In the genomic region with DNA sequence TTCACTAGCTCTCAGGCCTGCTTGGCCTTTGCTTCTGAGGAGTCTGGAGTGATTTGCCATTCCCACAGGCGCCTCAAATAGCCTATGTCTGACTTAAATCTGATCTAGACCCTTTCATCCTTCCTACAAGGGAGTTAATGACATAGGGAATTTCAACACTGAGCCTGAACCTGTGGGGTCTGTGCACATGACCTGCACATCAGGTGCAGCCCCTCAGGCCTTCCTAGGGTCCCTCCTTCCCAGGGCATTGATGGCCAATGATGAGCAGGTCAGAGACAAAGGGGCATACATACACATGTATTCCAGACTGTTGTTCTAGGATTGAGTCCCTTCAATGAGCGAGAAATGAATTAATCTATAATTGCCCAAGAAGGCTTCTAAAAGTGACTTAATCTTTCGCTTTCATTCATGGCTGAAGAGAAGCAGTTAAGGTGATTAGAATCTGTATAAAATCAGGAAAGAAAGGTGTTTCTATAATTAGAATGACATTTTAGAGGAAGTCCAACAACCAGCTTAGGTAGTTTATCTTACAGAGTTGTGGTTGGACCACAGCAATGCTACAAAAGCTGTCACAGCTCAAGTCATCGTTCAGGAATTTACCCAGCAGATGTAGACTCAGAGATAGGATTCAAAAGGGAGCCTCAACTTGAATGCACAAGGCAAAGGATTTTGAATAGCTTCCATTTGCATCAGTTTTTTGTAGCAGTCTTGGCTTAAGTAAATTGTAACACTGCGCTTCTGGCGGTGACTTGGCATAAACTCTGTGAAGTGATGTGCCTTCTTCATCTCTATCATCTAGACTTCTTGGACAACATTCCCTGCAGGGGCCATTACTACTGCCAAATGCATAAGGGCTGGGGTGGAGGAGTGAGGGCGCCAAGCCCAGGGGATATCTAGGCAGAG, we compare ENCODE assay signal across 8 cellular contexts. TPM values are rescaled to one million over a fixed set of nuclear protein-coding genes. Genes with fewer than 3 reads are reported as not detected.
DNase-seq lines count a peak whose midpoint lies in the region; ATAC-seq and TF ChIP-seq lines count a peak whose summit lies in the region.

No MANE protein-coding gene starts in this region.

- H3K27ac ChIP-seq in uterus, result peak overlapping the region; percentile 36 to 59

- peak overlapping the region; percentile 73 to 85 (median 82) for H3K4me3 Mint-ChIP-seq in immature natural killer cell

- TF ChIP-seq POLR2A in uterus (IDR thresholded peaks at IDR 0.05), result no peak

- peak; percentile 41 for ATAC-seq in GM21529 (IDR thresholded peaks at IDR 0.05; ENCODE audit: unreplicated experiment)
- ATAC-seq in activated naive CD4-positive, alpha-beta T cell treated with anti-CD3 and anti-CD28 coated beads, Interleukin-2, amount 50 U/mL, for 72 hours, result peak; percentile 79 to 81

- H3K9me3 ChIP-seq in uterus, result no peaks in the 10 kb centered on the region

- peaks cover 0 to 7% of the 10 kb centered on the region in 2 donors for H3K36me3 Mint-ChIP-seq in activated naive CD4-positive, alpha-beta T cell treated with anti-CD3 and anti-CD28 coated beads, Interleukin-2, amount 50 U/mL, for 72 hours
- H3K36me3 Mint-ChIP-seq in immature natural killer cell, result peaks cover 0 to 8% (median 4%) of the 10 kb centered on the region in 3 donors

- H3K4me1 Mint-ChIP-seq in immature natural killer cell, result peaks cover 56 to 71% of the 10 kb centered on the region in 2 donors

- H3K4me3 ChIP-seq in uterus, result no peak overlapping the region

- TF ChIP-seq CTCF in uterus (IDR thresholded peaks at IDR 0.05), result no peak

- intact Hi-C loops in uterus (cut with DNase I; ENCODE audit: low total_unique reads), result no loop called here

- H3K27me3 ChIP-seq in uterus, result no peaks in the 10 kb centered on the region

- H3K4me1 ChIP-seq in uterus, result peaks cover 0 to 12% of the 10 kb centered on the region in 2 donors

- DNase-seq in DMS 273 treated with DMSO at 0.1 percent for 48 hours (lab: John Stamatoyannopoulos, UW) (peak; percentile 9), Kasumi-1 (lab: John Stamatoyannopoulos, UW) (peak; percentile 38 to 44), immature natural killer cell (peak in 1 of 3 donors; percentile 23), uterus (no peak), hippocampal formation (lab: John Stamatoyannopoulos, UW) (no peak), hypothalamus (lab: John Stamatoyannopoulos, UW) (no peak)
- peak in 1 of 2 donors; percentile 32 for DNase-seq in activated naive CD4-positive, alpha-beta T cell treated with anti-CD3 and anti-CD28 coated beads, Interleukin-2, amount 50 U/mL, for 72 hours (ENCODE audit: low spot score in 2 of 2)

- peaks cover 2 to 10% (median 3%) of the 10 kb centered on the region in 3 donors for H3K27me3 Mint-ChIP-seq in immature natural killer cell (ENCODE audit: low read depth in 3 of 3)

- no peaks in the 10 kb centered on the region for H3K9me3 Mint-ChIP-seq in activated naive CD4-positive, alpha-beta T cell treated with anti-CD3 and anti-CD28 coated beads, Interleukin-2, amount 50 U/mL, for 72 hours
- no peaks in the 10 kb centered on the region for H3K9me3 Mint-ChIP-seq in immature natural killer cell

- peak overlapping the region; percentile 99 for H3K27ac Mint-ChIP-seq in activated naive CD4-positive, alpha-beta T cell treated with anti-CD3 and anti-CD28 coated beads, Interleukin-2, amount 50 U/mL, for 72 hours
- peak overlapping the region; percentile 83 to 91 (median 90) for H3K27ac Mint-ChIP-seq in immature natural killer cell

- H3K36me3 ChIP-seq in uterus, result no peaks in the 10 kb centered on the region

RNA-seq across cellular contexts. Expression of gene TBC1D7, which starts 27.0 kb away (rescaled TPM):
- total RNA-seq in activated naive CD4-positive, alpha-beta T cell treated with anti-CD3 and anti-CD28 coated beads, Interleukin-2, amount 50 U/mL, for 72 hours, result 10 to 100 TPM; 13.2 to 30.9 TPM
- 10 to 100 TPM; 19.0 to 40.3 (median 23.5) TPM for polyA plus RNA-seq in immature natural killer cell
- 10 to 100 TPM in 2 of 4 donors, 1 to 10 TPM in 1, not detected in 1; 4.4 to 23.6 (median 12.5) TPM for total RNA-seq in uterus

Comparison
In these comparisons a context has a peak if more than half of its experiments do, and no peak if none do; other contexts are left out.
1. DNase-seq: peak in DMS 273 treated with DMSO at 0.1 percent for 48 hours (single experiment) and Kasumi-1 (2 of 2); none in uterus (0 of 2), hippocampal formation (0 of 2) and hypothalamus (0 of 51).